38 cellular contexts compared by ENCODE assay signal in the genomic region with DNA sequence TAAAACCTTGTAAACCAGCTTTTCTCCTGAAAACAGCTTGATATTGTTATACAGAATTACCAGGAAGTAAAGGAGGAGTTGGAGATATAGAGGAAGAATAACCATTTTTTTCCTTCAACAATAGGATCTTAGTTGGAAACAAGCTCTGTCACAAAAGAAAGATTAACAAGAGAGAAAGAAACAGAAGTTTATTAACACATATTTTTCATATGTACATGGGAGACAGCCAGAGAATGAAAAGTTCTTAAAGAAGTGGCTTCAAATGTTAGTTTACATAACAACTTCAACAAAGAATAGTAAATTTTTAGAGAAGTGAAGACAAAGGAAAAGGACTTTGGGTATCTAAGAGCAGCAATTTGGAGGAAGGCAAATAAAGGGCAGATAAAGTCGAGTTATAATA.
"Had no signal": no experiment of that assay in that cellular context is flagged by ENCODE, and none has a peak within 500 bp of the region (broad histone marks: within the 10 kb centered on the region; RNA-seq: fewer than 3 reads in every experiment).

No MANE protein-coding gene starts in this region.

- DNase-seq: activated CD4-positive, alpha-beta memory T cell treated with anti-CD3 and anti-CD28 coated beads, Interleukin-2, amount 10 ng/mL, durations not matched to agents 7 days and 5 days; activated CD4-positive, alpha-beta T cell treated with anti-CD3 and anti-CD28 coated beads for 1 hour; activated CD4-positive, alpha-beta T cell treated with anti-CD3 and anti-CD28 coated beads for 36 hours; activated CD4-positive, alpha-beta T cell treated with anti-CD3 and anti-CD28 coated beads for 48 hours; activated CD4-positive, alpha-beta T cell treated with anti-CD3 and anti-CD28 coated beads, Interleukin-2, amount 10 ng/mL, durations not matched to agents 7 days and 5 days; activated CD4-positive, alpha-beta T cell treated with anti-CD3 and anti-CD28 coated beads, Interleukin-2, amount 50 U/mL, for 48 hours; activated CD4-positive, CD25-positive, alpha-beta regulatory T cell; activated CD8-positive, alpha-beta memory T cell treated with anti-CD3 and anti-CD28 coated beads for 24 hours; activated CD8-positive, alpha-beta memory T cell treated with anti-CD3 and anti-CD28 coated beads, Interleukin-2, amount 10 ng/mL, durations not matched to agents 7 days and 5 days; activated CD8-positive, alpha-beta memory T cell treated with anti-CD3 and anti-CD28 coated beads, Interleukin-2, amount 50 U/mL, for 48 hours; activated CD8-positive, alpha-beta T cell treated with anti-CD3 and anti-CD28 coated beads, Interleukin-2, amount 10 ng/mL, durations not matched to agents 7 days and 5 days; activated effector memory CD4-positive, alpha-beta T cell treated with Interleukin-2 at 50 U/mL for 16 hours; activated gamma-delta T cell; activated naive CD4-positive, alpha-beta T cell treated with anti-CD3 and anti-CD28 coated beads, Interleukin-2, amount 10 ng/mL, durations not matched to agents 7 days and 5 days; activated naive CD4-positive, alpha-beta T cell treated with Interleukin-2 at 50 U/mL for 16 hours; activated naive CD8-positive, alpha-beta T cell treated with anti-CD3 and anti-CD28 coated beads, Interleukin-2, amount 10 ng/mL, durations not matched to agents 7 days and 5 days; activated naive CD8-positive, alpha-beta T cell treated with anti-CD3 and anti-CD28 coated beads, Interleukin-2, amount 50 U/mL, for 24 hours; activated T-cell treated with anti-CD3 and anti-CD28 coated beads, Interleukin-2, amount 50 U/mL, for 24 hours; activated T-cell treated with anti-CD3 and anti-CD28 coated beads, Interleukin-2, amount 50 U/mL, for 48 hours; amygdala; anterior cingulate cortex; caudate nucleus; cerebellar nuclear complex; T-helper 2 cell; T-helper 9 cell had no signal

- H3K27ac Mint-ChIP-seq: activated CD4-positive, alpha-beta memory T cell treated with anti-CD3 and anti-CD28 coated beads, Interleukin-2, amount 10 ng/mL, durations not matched to agents 7 days and 5 days; activated CD4-positive, alpha-beta T cell treated with anti-CD3 and anti-CD28 coated beads for 36 hours; activated CD4-positive, alpha-beta T cell treated with anti-CD3 and anti-CD28 coated beads, Interleukin-2, amount 10 ng/mL, durations not matched to agents 7 days and 5 days; activated CD8-positive, alpha-beta memory T cell treated with anti-CD3 and anti-CD28 coated beads, Interleukin-2, amount 10 ng/mL, durations not matched to agents 7 days and 5 days; activated CD8-positive, alpha-beta T cell treated with anti-CD3 and anti-CD28 coated beads, Interleukin-2, amount 10 ng/mL, durations not matched to agents 7 days and 5 days; activated naive CD4-positive, alpha-beta T cell treated with anti-CD3 and anti-CD28 coated beads, Interleukin-2, amount 10 ng/mL, durations not matched to agents 7 days and 5 days; activated naive CD4-positive, alpha-beta T cell treated with anti-CD3 and anti-CD28 coated beads, Interleukin-2, amount 50 U/mL, for 24 hours; activated naive CD8-positive, alpha-beta T cell; activated naive CD8-positive, alpha-beta T cell treated with anti-CD3 and anti-CD28 coated beads, Interleukin-2, amount 10 ng/mL, durations not matched to agents 7 days and 5 days; activated naive CD8-positive, alpha-beta T cell treated with anti-CD3 and anti-CD28 coated beads, Interleukin-2, amount 50 U/mL, for 24 hours; activated T-cell treated with anti-CD3 and anti-CD28 coated beads, Interleukin-2, amount 50 U/mL, for 24 hours; activated T-helper 2 cell treated with anti-CD3 and anti-CD28 coated beads, Interferon-gamma antibody, Interleukin-2, Interleukin-4, amounts not matched to agents 10 μg/mL and 5 μg/mL and 100 μg/mL, durations not matched to agents 14 hours and 24 hours and 36 hours; T-helper 1 cell treated with Interleukin-12 subunit alpha and Interleukin-12 subunit beta and Interleukin-4 antibody, amounts not matched to agents 30 μg/mL and 1 μg/mL, for 36 hours; T-helper 2 cell treated with Interferon-gamma antibody and Interleukin-4, amounts not matched to agents 5 μg/mL and 100 μg/mL, for 36 hours had no signal

- H3K4me3 ChIP-seq: ascending aorta, cardiac muscle cell had no signal

- H3K27me3 ChIP-seq: ascending aorta, cardiac muscle cell had no signal

- H3K27ac ChIP-seq: ascending aorta, cardiac muscle cell, VCaP had no signal

- H3K4me1 ChIP-seq: ascending aorta had no signal

- H3K36me3 ChIP-seq: ascending aorta, cardiac muscle cell had no signal

- FAIRE-seq: bronchial epithelial cell, TTC549 had no signal

- H3K4me1 Mint-ChIP-seq: activated CD4-positive, alpha-beta memory T cell treated with anti-CD3 and anti-CD28 coated beads, Interleukin-2, amount 10 ng/mL, durations not matched to agents 7 days and 5 days; activated CD4-positive, alpha-beta T cell treated with anti-CD3 and anti-CD28 coated beads for 36 hours; activated CD4-positive, alpha-beta T cell treated with anti-CD3 and anti-CD28 coated beads, Interleukin-2, amount 10 ng/mL, durations not matched to agents 7 days and 5 days; activated CD8-positive, alpha-beta memory T cell treated with anti-CD3 and anti-CD28 coated beads, Interleukin-2, amount 10 ng/mL, durations not matched to agents 7 days and 5 days; activated naive CD4-positive, alpha-beta T cell treated with anti-CD3 and anti-CD28 coated beads, Interleukin-2, amount 10 ng/mL, durations not matched to agents 7 days and 5 days; activated naive CD4-positive, alpha-beta T cell treated with anti-CD3 and anti-CD28 coated beads, Interleukin-2, amount 50 U/mL, for 24 hours; activated naive CD8-positive, alpha-beta T cell treated with anti-CD3 and anti-CD28 coated beads, Interleukin-2, amount 10 ng/mL, durations not matched to agents 7 days and 5 days; activated naive CD8-positive, alpha-beta T cell treated with anti-CD3 and anti-CD28 coated beads, Interleukin-2, amount 50 U/mL, for 24 hours; central memory CD8-positive, alpha-beta T cell had no signal

- H3K4me3 Mint-ChIP-seq: activated CD4-positive, alpha-beta memory T cell treated with anti-CD3 and anti-CD28 coated beads, Interleukin-2, amount 10 ng/mL, durations not matched to agents 7 days and 5 days; activated CD4-positive, alpha-beta T cell treated with anti-CD3 and anti-CD28 coated beads for 36 hours; activated CD4-positive, alpha-beta T cell treated with anti-CD3 and anti-CD28 coated beads, Interleukin-2, amount 10 ng/mL, durations not matched to agents 7 days and 5 days; activated CD8-positive, alpha-beta memory T cell treated with anti-CD3 and anti-CD28 coated beads, Interleukin-2, amount 10 ng/mL, durations not matched to agents 7 days and 5 days; activated CD8-positive, alpha-beta T cell treated with anti-CD3 and anti-CD28 coated beads, Interleukin-2, amount 10 ng/mL, durations not matched to agents 7 days and 5 days; activated naive CD4-positive, alpha-beta T cell treated with anti-CD3 and anti-CD28 coated beads, Interleukin-2, amount 10 ng/mL, durations not matched to agents 7 days and 5 days; activated naive CD4-positive, alpha-beta T cell treated with anti-CD3 and anti-CD28 coated beads, Interleukin-2, amount 50 U/mL, for 24 hours; activated naive CD8-positive, alpha-beta T cell; activated naive CD8-positive, alpha-beta T cell treated with anti-CD3 and anti-CD28 coated beads, Interleukin-2, amount 10 ng/mL, durations not matched to agents 7 days and 5 days; activated naive CD8-positive, alpha-beta T cell treated with anti-CD3 and anti-CD28 coated beads, Interleukin-2, amount 50 U/mL, for 24 hours; activated T-cell treated with anti-CD3 and anti-CD28 coated beads, Interleukin-2, amount 50 U/mL, for 24 hours; central memory CD8-positive, alpha-beta T cell; T-helper 1 cell treated with Interleukin-12 subunit alpha and Interleukin-12 subunit beta and Interleukin-4 antibody, amounts not matched to agents 30 μg/mL and 1 μg/mL, for 36 hours; T-helper 2 cell treated with Interferon-gamma antibody and Interleukin-4, amounts not matched to agents 5 μg/mL and 100 μg/mL, for 36 hours had no signal

- H3K36me3 Mint-ChIP-seq: activated CD8-positive, alpha-beta memory T cell treated with anti-CD3 and anti-CD28 coated beads, Interleukin-2, amount 10 ng/mL, durations not matched to agents 7 days and 5 days; activated naive CD4-positive, alpha-beta T cell treated with anti-CD3 and anti-CD28 coated beads, Interleukin-2, amount 10 ng/mL, durations not matched to agents 7 days and 5 days; activated naive CD8-positive, alpha-beta T cell; activated naive CD8-positive, alpha-beta T cell treated with anti-CD3 and anti-CD28 coated beads, Interleukin-2, amount 10 ng/mL, durations not matched to agents 7 days and 5 days had no signal

- H3K27me3 Mint-ChIP-seq: activated CD4-positive, alpha-beta memory T cell treated with anti-CD3 and anti-CD28 coated beads, Interleukin-2, amount 10 ng/mL, durations not matched to agents 7 days and 5 days; activated CD4-positive, alpha-beta T cell treated with anti-CD3 and anti-CD28 coated beads for 36 hours; activated CD4-positive, alpha-beta T cell treated with anti-CD3 and anti-CD28 coated beads, Interleukin-2, amount 10 ng/mL, durations not matched to agents 7 days and 5 days; activated CD8-positive, alpha-beta memory T cell treated with anti-CD3 and anti-CD28 coated beads, Interleukin-2, amount 10 ng/mL, durations not matched to agents 7 days and 5 days; activated naive CD4-positive, alpha-beta T cell treated with anti-CD3 and anti-CD28 coated beads, Interleukin-2, amount 10 ng/mL, durations not matched to agents 7 days and 5 days; activated naive CD4-positive, alpha-beta T cell treated with anti-CD3 and anti-CD28 coated beads, Interleukin-2, amount 50 U/mL, for 24 hours; activated naive CD8-positive, alpha-beta T cell; activated naive CD8-positive, alpha-beta T cell treated with anti-CD3 and anti-CD28 coated beads, Interleukin-2, amount 10 ng/mL, durations not matched to agents 7 days and 5 days; activated naive CD8-positive, alpha-beta T cell treated with anti-CD3 and anti-CD28 coated beads, Interleukin-2, amount 50 U/mL, for 24 hours; activated T-cell treated with anti-CD3 and anti-CD28 coated beads, Interleukin-2, amount 50 U/mL, for 24 hours; brain; central memory CD8-positive, alpha-beta T cell had no signal

- ATAC-seq: activated CD4-positive, alpha-beta T cell treated with anti-CD3 and anti-CD28 coated beads for 36 hours; activated CD4-positive, CD25-positive, alpha-beta regulatory T cell treated with anti-CD3 and anti-CD28 coated beads, Interleukin-2, amount 50 U/mL, for 24 hours; activated CD8-positive, alpha-beta memory T cell treated with anti-CD3 and anti-CD28 coated beads, Interleukin-2, amount 10 ng/mL, durations not matched to agents 7 days and 5 days; activated CD8-positive, alpha-beta T cell treated with anti-CD3 and anti-CD28 coated beads, Interleukin-2, amount 10 ng/mL, durations not matched to agents 7 days and 5 days; activated naive CD8-positive, alpha-beta T cell treated with anti-CD3 and anti-CD28 coated beads, Interleukin-2, amount 50 U/mL, for 24 hours had no signal
